ENCODE assay signal across 1 cellular context in genomic region chrX:22340022-22340616, GRCh38.
TF ChIP-seq lines count a peak whose summit lies in the region.

No MANE protein-coding gene starts in this region.

TF ChIP-seq in HepG2, 621 proteins besides CTCF, POLR2A, EP300 and RAD21:
- TF ChIP-seq E2F5 (CRISPR knock-in tag; conservative IDR thresholded peaks at IDR 0.05) (no peak), CREB3 (CRISPR knock-in tag; IDR thresholded peaks at IDR 0.05) (no peak), NONO (IDR thresholded peaks at IDR 0.05) (no peak), NONO (CRISPR knock-in tag; conservative IDR thresholded peaks at IDR 0.05) (no peak), CHCHD3 (CRISPR knock-in tag; IDR thresholded peaks at IDR 0.05) (no peak), ZNF674 (CRISPR knock-in tag; IDR thresholded peaks at IDR 0.05; ENCODE audit: low read depth) (no peak), SMARCE1 (IDR thresholded peaks at IDR 0.05; ENCODE audit: borderline replicate concordance) (no peak), ZNF496 (CRISPR knock-in tag; IDR thresholded peaks at IDR 0.05; ENCODE audit: insufficient replicate concordance) (no peak)
TF ChIP-seq in HepG2: peak in this region for 0.
